In the genomic region with DNA sequence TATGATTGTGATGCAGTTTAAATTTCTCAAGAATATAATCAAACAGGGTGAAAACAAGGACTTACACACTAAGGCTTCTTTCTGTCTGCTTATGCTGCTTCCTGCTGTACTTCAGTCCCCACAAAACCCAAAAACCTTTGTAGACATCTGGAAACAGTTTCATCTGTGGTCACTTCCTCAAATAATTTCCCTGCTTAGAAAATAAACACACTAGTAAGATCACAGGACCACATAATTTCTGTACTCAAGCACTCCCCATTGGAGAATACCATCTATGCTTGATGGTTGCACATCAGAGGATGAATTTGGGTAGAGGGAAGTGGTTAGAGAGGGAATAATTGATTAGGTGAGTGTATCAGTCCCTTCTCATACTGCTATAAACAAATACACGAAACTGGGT, we compare ENCODE assay signal across 22 cellular contexts.
DNase-seq lines count a peak whose midpoint lies in the region; FAIRE-seq and TF ChIP-seq lines count a peak whose summit lies in the region.
"Had no signal": no experiment of that assay in that cellular context is flagged by ENCODE, and none has a peak within 500 bp of the region (broad histone marks: within the 10 kb centered on the region; RNA-seq: fewer than 3 reads in every experiment).

No MANE protein-coding gene starts in this region.

- no peaks in the 10 kb centered on the region for H3K79me2 ChIP-seq in OCI-LY3 (ENCODE audit: low read length)

- no peaks in the 10 kb centered on the region for H3K27me3 Mint-ChIP-seq in progenitor cell of endocrine pancreas
- H3K27me3 Mint-ChIP-seq: activated B cell treated with CpG ODN at 0.5 μM for 24 hours; CD8-positive, alpha-beta memory T cell; natural killer cell treated with Interleukin-12 subunit alpha and Interleukin-12 subunit beta and Interleukin-15 and Interleukin-18, amount 100 ng/mL, for 72 hours; T-helper 17 cell had no signal

- H3K4me1 Mint-ChIP-seq in progenitor cell of endocrine pancreas (ENCODE audit: low read depth), result no peaks in the 10 kb centered on the region
- H3K4me1 Mint-ChIP-seq: activated B cell treated with CpG ODN at 0.5 μM for 24 hours; CD8-positive, alpha-beta memory T cell; T-helper 17 cell had no signal

- H2BK12ac ChIP-seq in neuronal stem cell (ENCODE audit: low read length), result no peak overlapping the region

- no peak overlapping the region for H2AK5ac ChIP-seq in neuronal stem cell (ENCODE audit: low read depth, low read length)

- no peak overlapping the region for H3K27ac Mint-ChIP-seq in progenitor cell of endocrine pancreas
- H3K27ac Mint-ChIP-seq: activated B cell treated with CpG ODN at 0.5 μM for 24 hours; natural killer cell treated with Interleukin-12 subunit alpha and Interleukin-12 subunit beta and Interleukin-15 and Interleukin-18, amount 100 ng/mL, for 72 hours; T-helper 17 cell had no signal

- H3K36me3 ChIP-seq in OCI-LY3 (replicated peaks; ENCODE audit: low read depth, low read length) (no peaks in the 10 kb centered on the region), neuronal stem cell (replicated peaks in 1 of 2; ENCODE audit: control insufficient read depth in 2 of 2, insufficient read depth in 2 of 2, low read length in 2 of 2) (no peaks in the 10 kb centered on the region)
- H3K36me3 ChIP-seq: esophagus muscularis mucosa, lower lobe of right lung had no signal

- no peaks in the 10 kb centered on the region for H3K9me3 Mint-ChIP-seq in progenitor cell of endocrine pancreas (ENCODE audit: low read depth)

- H3K9me3 ChIP-seq in OCI-LY3 (ENCODE audit: insufficient read depth, low read length) (peaks cover 7% of the 10 kb centered on the region; the same call in 1 of the 2 replicates), neuronal stem cell (replicated peaks in 1 of 2; ENCODE audit: control insufficient read depth in 2 of 2, insufficient read depth in 1 of 2, low read depth in 1 of 2, low read length in 2 of 2) (no peaks in the 10 kb centered on the region)
- H3K9me3 ChIP-seq: body of pancreas, esophagus muscularis mucosa, lower lobe of right lung, testis had no signal

- no peak overlapping the region for H2BK5ac ChIP-seq in neuronal stem cell (ENCODE audit: low read length)

- H3K79me1 ChIP-seq in neuronal stem cell (ENCODE audit: low read depth, low read length), result no peaks in the 10 kb centered on the region

- no peaks in the 10 kb centered on the region for H4K20me1 ChIP-seq in OCI-LY3 (ENCODE audit: insufficient read depth, low read length)

- no peak overlapping the region for H4K8ac ChIP-seq in neuronal stem cell (ENCODE audit: low read depth, low read length)

- H3K23ac ChIP-seq in neuronal stem cell (ENCODE audit: low read depth, low read length, poor library complexity), result no peak overlapping the region

- DNase-seq in ELR (ENCODE audit: low read depth), result peak; percentile 31
- DNase-seq in fibroblast of gingiva (ENCODE audit: low read depth), result peak; percentile 70
- peak; percentile 69 for DNase-seq in smooth muscle cell of the brain vasculature (ENCODE audit: low read depth, low spot score)
- DNase-seq in progenitor cell of endocrine pancreas (ENCODE audit: low spot score, unreplicated experiment), result no peak
- DNase-seq in HTR-8/SVneo (ENCODE audit: insufficient read length, low spot score), result no peak
- DNase-seq in neuronal stem cell (ENCODE audit: low spot score), result no peak
- DNase-seq: activated B cell treated with CpG ODN at 0.5 μM for 24 hours; activated gamma-delta T cell treated with Interleukin-2 at 50 U/mL for 16 hours; body of pancreas; CD8-positive, alpha-beta memory T cell; dermis blood vessel endothelial cell; H7; lower lobe of right lung; NCI-H2081 treated with DMSO at 0.1 percent for 48 hours; NCI-H82; T-helper 17 cell; testis had no signal

- no peak overlapping the region for H2BK120ac ChIP-seq in neuronal stem cell (ENCODE audit: low read depth, low read length)

- no peak overlapping the region for H3K4me3 Mint-ChIP-seq in progenitor cell of endocrine pancreas (ENCODE audit: low read depth)
- H3K4me3 Mint-ChIP-seq: activated B cell treated with CpG ODN at 0.5 μM for 24 hours; CD8-positive, alpha-beta memory T cell; natural killer cell treated with Interleukin-12 subunit alpha and Interleukin-12 subunit beta and Interleukin-15 and Interleukin-18, amount 100 ng/mL, for 72 hours; T-helper 17 cell had no signal

- H3K27ac ChIP-seq in OCI-LY3 (ENCODE audit: low read length), result peak overlapping the region; percentile 67
- no peak overlapping the region for H3K27ac ChIP-seq in neuronal stem cell (replicated peaks; ENCODE audit: low read length)
- H3K27ac ChIP-seq: body of pancreas, esophagus muscularis mucosa, lower lobe of right lung, testis had no signal

- H3K4me1 ChIP-seq in OCI-LY3 (ENCODE audit: low read length) (peaks cover 26% of the 10 kb centered on the region), neuronal stem cell (ENCODE audit: control insufficient read depth in 2 of 2, insufficient read depth in 1 of 2, low read depth in 1 of 2, low read length in 2 of 2) (peaks cover 0 to 3% of the 10 kb centered on the region in 2 donors)
- H3K4me1 ChIP-seq: body of pancreas, esophagus muscularis mucosa, lower lobe of right lung, testis had no signal

- no peak for TF ChIP-seq CTCF in OCI-LY3 (IDR thresholded peaks at IDR 0.05; ENCODE audit: low read depth, low read length)
- TF ChIP-seq CTCF in progenitor cell of endocrine pancreas (IDR thresholded peaks at IDR 0.05; ENCODE audit: unreplicated experiment), result no peak

- H2AFZ ChIP-seq in OCI-LY3 (ENCODE audit: low read depth, low read length) (no peak overlapping the region), neuronal stem cell (ENCODE audit: low read length) (no peak overlapping the region)

- no peak overlapping the region for H3K9ac ChIP-seq in OCI-LY3 (ENCODE audit: low read length)
- no peak overlapping the region for H3K9ac ChIP-seq in neuronal stem cell (ENCODE audit: low read depth, low read length, poor library complexity)

- H3K18ac ChIP-seq in neuronal stem cell (ENCODE audit: low read length), result no peak overlapping the region

- H3K4ac ChIP-seq in neuronal stem cell (ENCODE audit: low read length), result no peak overlapping the region

- H3K4me3 ChIP-seq in OCI-LY3 (ENCODE audit: low read length) (no peak overlapping the region), neuronal stem cell (ENCODE audit: low read length in 2 of 2) (no peak overlapping the region)
- H3K4me3 ChIP-seq: body of pancreas, esophagus muscularis mucosa, lower lobe of right lung, testis had no signal

- H3K14ac ChIP-seq in neuronal stem cell (ENCODE audit: low read length), result no peak overlapping the region

- H3K27me3 ChIP-seq in OCI-LY3 (ENCODE audit: low read depth, low read length) (no peaks in the 10 kb centered on the region), neuronal stem cell (ENCODE audit: control insufficient read depth in 3 of 3, insufficient read depth in 3 of 3, low read depth in 1 of 3, low read length in 3 of 3) (no peaks in the 10 kb centered on the region)
- H3K27me3 ChIP-seq: body of pancreas, esophagus muscularis mucosa, testis had no signal

- no CpG with 5 or more reads among the region's 1 CpG for WGBS in neuronal stem cell (ENCODE audit: extremely low coverage in 2 of 2, insufficient read length in 2 of 2, insufficient replicate concordance in 1 of 2), 2 donors

- peak overlapping the region; percentile 22; the same call in 1 of the 2 replicates for H3K4me2 ChIP-seq in OCI-LY3 (ENCODE audit: low read length)
- no peak overlapping the region for H3K4me2 ChIP-seq in neuronal stem cell (ENCODE audit: insufficient read depth, low read length, poor library complexity, severe bottlenecking)

- H3K36me3 Mint-ChIP-seq in progenitor cell of endocrine pancreas (ENCODE audit: insufficient read depth), result no peaks in the 10 kb centered on the region
- H3K36me3 Mint-ChIP-seq: CD8-positive, alpha-beta memory T cell; natural killer cell treated with Interleukin-12 subunit alpha and Interleukin-12 subunit beta and Interleukin-15 and Interleukin-18, amount 100 ng/mL, for 72 hours had no signal

- H2BK15ac ChIP-seq in neuronal stem cell (ENCODE audit: low read length), result no peak overlapping the region

- FAIRE-seq in HTR-8/SVneo (lab: Jason Lieb, UNC), result no peak
- FAIRE-seq: GM12892, HepG2 had no signal

- no peak overlapping the region for H4K91ac ChIP-seq in neuronal stem cell (ENCODE audit: low read depth, low read length, poor library complexity)

Comparison
In these comparisons a context has a peak if more than half of its experiments do, and no peak if none do; other contexts are left out.
1. DNase-seq: peak in ELR (single experiment), fibroblast of gingiva (single experiment) and smooth muscle cell of the brain vasculature (single experiment); none in progenitor cell of endocrine pancreas (single experiment), HTR-8/SVneo (single experiment) and neuronal stem cell (single experiment).